23 cellular contexts compared by ENCODE assay signal in genomic region chr1:239274242-239274830, GRCh38.
"Had no signal": no experiment of that assay in that cellular context is flagged by ENCODE, and none has a peak within 500 bp of the region (broad histone marks: within the 10 kb centered on the region; RNA-seq: fewer than 3 reads in every experiment).

No MANE protein-coding gene starts in this region.

- H3K27me3 ChIP-seq: sigmoid colon, spleen, upper lobe of right lung had no signal

- H3K79me2 ChIP-seq: parathyroid adenoma had no signal

- H3K9ac ChIP-seq: parathyroid adenoma had no signal

- H3K27ac ChIP-seq: coronary artery, parathyroid adenoma, sigmoid colon, spleen, thoracic aorta, upper lobe of right lung had no signal

- H3K36me3 ChIP-seq: sigmoid colon, spleen, thoracic aorta, upper lobe of right lung had no signal

- H3K4me1 Mint-ChIP-seq: activated CD4-positive, alpha-beta T cell treated with anti-CD3 and anti-CD28 coated beads, Interleukin-2, amount 10 ng/mL, durations not matched to agents 7 days and 5 days; activated naive CD4-positive, alpha-beta T cell treated with anti-CD3 and anti-CD28 coated beads, Interleukin-2, amount 10 ng/mL, durations not matched to agents 7 days and 5 days; activated naive CD8-positive, alpha-beta T cell treated with anti-CD3 and anti-CD28 coated beads, Interleukin-2, amount 50 U/mL, for 24 hours; stimulated activated naive B cell treated with anti-CD40 and anti-IgM and Interleukin-4, amounts not matched to agents 10 μg/mL and 1 μg/mL and 100 μg/mL, for 72 hours had no signal

- H3K27ac Mint-ChIP-seq: activated CD4-positive, alpha-beta T cell treated with anti-CD3 and anti-CD28 coated beads, Interleukin-2, amount 10 ng/mL, durations not matched to agents 7 days and 5 days; activated CD8-positive, alpha-beta T cell treated with anti-CD3 and anti-CD28 coated beads, Interleukin-2, amount 10 ng/mL, durations not matched to agents 7 days and 5 days; activated naive CD4-positive, alpha-beta T cell treated with anti-CD3 and anti-CD28 coated beads, Interleukin-2, amount 10 ng/mL, durations not matched to agents 7 days and 5 days; activated naive CD8-positive, alpha-beta T cell treated with anti-CD3 and anti-CD28 coated beads, Interleukin-2, amount 50 U/mL, for 24 hours; nephron; stimulated activated naive B cell treated with anti-CD40 and anti-IgM and Interleukin-4, amounts not matched to agents 10 μg/mL and 1 μg/mL and 100 μg/mL, for 72 hours had no signal

- H3K9me3 ChIP-seq: thoracic aorta, upper lobe of right lung had no signal

- H3K9me3 Mint-ChIP-seq: activated CD4-positive, alpha-beta T cell treated with anti-CD3 and anti-CD28 coated beads, Interleukin-2, amount 10 ng/mL, durations not matched to agents 7 days and 5 days had no signal

- H3K36me3 Mint-ChIP-seq: activated naive CD4-positive, alpha-beta T cell treated with anti-CD3 and anti-CD28 coated beads, Interleukin-2, amount 10 ng/mL, durations not matched to agents 7 days and 5 days; stimulated activated naive B cell treated with anti-CD40 and anti-IgM and Interleukin-4, amounts not matched to agents 10 μg/mL and 1 μg/mL and 100 μg/mL, for 72 hours had no signal

- H3K4me1 ChIP-seq: parathyroid adenoma, sigmoid colon, spleen, upper lobe of right lung had no signal

- DNase-seq: activated CD4-positive, alpha-beta T cell treated with anti-CD3 and anti-CD28 coated beads, Interleukin-2, amount 10 ng/mL, durations not matched to agents 7 days and 5 days; activated CD8-positive, alpha-beta memory T cell treated with anti-CD3 and anti-CD28 coated beads, Interleukin-2, amount 50 U/mL, for 4 hours; activated CD8-positive, alpha-beta T cell treated with anti-CD3 and anti-CD28 coated beads, Interleukin-2, amount 10 ng/mL, durations not matched to agents 7 days and 5 days; activated effector memory CD4-positive, alpha-beta T cell treated with Interleukin-2 at 50 U/mL for 16 hours; activated naive CD4-positive, alpha-beta T cell treated with anti-CD3 and anti-CD28 coated beads, Interleukin-2, amount 10 ng/mL, durations not matched to agents 7 days and 5 days; activated naive CD8-positive, alpha-beta T cell treated with anti-CD3 and anti-CD28 coated beads, Interleukin-2, amount 50 U/mL, for 24 hours; activated T-cell treated with anti-CD3 and anti-CD28 coated beads, Interleukin-2, amount 50 U/mL, for 48 hours; aorta; erythroblast; hypothalamus; sigmoid colon; spleen; stimulated activated naive B cell treated with anti-CD40 and anti-IgM and Interleukin-4, amounts not matched to agents 10 μg/mL and 1 μg/mL and 100 μg/mL, for 72 hours; upper lobe of right lung had no signal

- ATAC-seq: activated CD4-positive, CD25-positive, alpha-beta regulatory T cell treated with anti-CD3 and anti-CD28 coated beads, Interleukin-2, amount 50 U/mL, for 24 hours; activated CD8-positive, alpha-beta T cell treated with anti-CD3 and anti-CD28 coated beads, Interleukin-2, amount 10 ng/mL, durations not matched to agents 7 days and 5 days; activated naive CD8-positive, alpha-beta T cell treated with anti-CD3 and anti-CD28 coated beads, Interleukin-2, amount 50 U/mL, for 24 hours; stimulated activated naive B cell treated with anti-CD40 and anti-IgM and Interleukin-4, amounts not matched to agents 10 μg/mL and 1 μg/mL and 100 μg/mL, for 72 hours; upper lobe of right lung had no signal

- H3K4me3 Mint-ChIP-seq: activated CD4-positive, alpha-beta T cell treated with anti-CD3 and anti-CD28 coated beads, Interleukin-2, amount 10 ng/mL, durations not matched to agents 7 days and 5 days; activated CD8-positive, alpha-beta T cell treated with anti-CD3 and anti-CD28 coated beads, Interleukin-2, amount 10 ng/mL, durations not matched to agents 7 days and 5 days; activated naive CD4-positive, alpha-beta T cell treated with anti-CD3 and anti-CD28 coated beads, Interleukin-2, amount 10 ng/mL, durations not matched to agents 7 days and 5 days; activated naive CD8-positive, alpha-beta T cell treated with anti-CD3 and anti-CD28 coated beads, Interleukin-2, amount 50 U/mL, for 24 hours; nephron; stimulated activated naive B cell treated with anti-CD40 and anti-IgM and Interleukin-4, amounts not matched to agents 10 μg/mL and 1 μg/mL and 100 μg/mL, for 72 hours had no signal

- FAIRE-seq: endometrium, frontal cortex, keratinocyte had no signal

- H2AFZ ChIP-seq: parathyroid adenoma had no signal

- H3K27me3 Mint-ChIP-seq: activated CD4-positive, alpha-beta T cell treated with anti-CD3 and anti-CD28 coated beads, Interleukin-2, amount 10 ng/mL, durations not matched to agents 7 days and 5 days; activated naive CD4-positive, alpha-beta T cell treated with anti-CD3 and anti-CD28 coated beads, Interleukin-2, amount 10 ng/mL, durations not matched to agents 7 days and 5 days; stimulated activated naive B cell treated with anti-CD40 and anti-IgM and Interleukin-4, amounts not matched to agents 10 μg/mL and 1 μg/mL and 100 μg/mL, for 72 hours had no signal

- H3K4me3 ChIP-seq: coronary artery, lung, sigmoid colon, spleen, thoracic aorta, upper lobe of right lung had no signal
